ENCODE assay signal across 13 cellular contexts in genomic region chr3:8691295-8691694, GRCh38. TPM values are rescaled to one million over a fixed set of nuclear protein-coding genes. Genes with fewer than 3 reads are reported as not detected.
"Had no signal": no experiment of that assay in that cellular context is flagged by ENCODE, and none has a peak within 500 bp of the region (broad histone marks: within the 10 kb centered on the region; RNA-seq: fewer than 3 reads in every experiment).

No MANE protein-coding gene starts in this region.

RNA-seq across cellular contexts. Expression of gene CAV3, which starts 42.3 kb away (rescaled TPM):
- total RNA-seq: colonic mucosa, dermis microvascular lymphatic vessel endothelial cell, endodermal cell, esophagus mucosa, esophagus squamous epithelium, glomerular endothelial cell, kidney epithelial cell, lower lobe of right lung, lung microvascular endothelial cell, mesenteric fat pad, mononuclear cell, mucosa of gallbladder had no signal
- polyA plus RNA-seq: keratinocyte had no signal

RNA-seq across cellular contexts. Expression of gene SSUH2, which starts 46.7 kb away (rescaled TPM):
- total RNA-seq: glomerular endothelial cell, kidney epithelial cell, lower lobe of right lung, lung microvascular endothelial cell, mononuclear cell had no signal
